9 cellular contexts compared by ENCODE assay signal in the genomic region with DNA sequence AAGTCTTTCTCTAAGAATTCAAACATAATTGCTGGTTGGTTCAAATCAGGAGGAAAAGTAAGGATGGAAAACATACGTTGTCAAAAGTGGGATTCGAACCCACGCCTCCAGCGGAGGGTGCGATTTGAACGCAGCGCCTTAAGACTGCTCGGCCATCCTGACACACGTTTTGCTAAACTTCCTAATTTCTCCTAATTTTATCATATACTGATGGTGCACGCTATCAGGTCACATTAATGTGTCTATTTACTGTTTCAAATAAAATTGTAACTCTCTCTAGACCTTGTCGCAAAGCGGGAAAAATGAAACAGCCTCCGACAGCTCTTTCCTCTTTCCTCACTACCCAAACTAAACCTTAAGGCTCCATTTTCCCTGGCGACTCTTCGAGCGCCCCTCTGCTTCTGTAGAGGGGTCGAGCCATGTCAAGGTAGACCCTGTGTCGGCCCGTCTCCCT. TPM values are rescaled to one million over a fixed set of nuclear protein-coding genes. Genes with fewer than 3 reads are reported as not detected.
A peak's percentile ranks its signal among the peaks of the same experiment; 100 is the strongest.
DNase-seq lines count a peak whose midpoint lies in the region; ATAC-seq, FAIRE-seq and TF ChIP-seq lines count a peak whose summit lies in the region.
"Not testable (repeated sequence)": the region's sequence is repeated elsewhere in the genome, so short reads cannot be mapped to it uniquely, and the experiment has no call there.
"Had no signal": no experiment of that assay in that cellular context is flagged by ENCODE, and none has a peak within 500 bp of the region (broad histone marks: within the 10 kb centered on the region; RNA-seq: fewer than 3 reads in every experiment).

No MANE protein-coding gene starts in this region.

- H3K36me3 Mint-ChIP-seq in T-cell, result not testable (repeated sequence)

- CTCF ChIA-PET in T-cell (lab: Charles Lee), result interaction anchor here (0.6 to 0.7 kb wide), 2 partner anchors 31 to 70 kb away, joined by 3 to 4 read pairs; no protein-coding TSS in a partner anchor

- H3K4me3 ChIP-seq in astrocyte of the spinal cord (ENCODE audit: low read depth, low read length), result peak overlapping the region; percentile 54

- peaks cover 5 to 20% (median 20%) of the 10 kb centered on the region in 3 donors for H3K4me1 Mint-ChIP-seq in T-cell

- H3K27me3 Mint-ChIP-seq in T-cell, result not testable (repeated sequence)

- peak; percentile 52 for DNase-seq in NCI-H1092 treated with DMSO at 0.1 percent for 48 hours (lab: John Stamatoyannopoulos, UW)
- DNase-seq in T-cell, result peak in 6 of 34 experiments; percentile 4 to 25 (median 15)
- DNase-seq in astrocyte of the spinal cord (ENCODE audit: low read depth, low spot score), result peak; percentile 63
- DNase-seq in frontal cortex (ENCODE audit: low spot score in 2 of 2), result peak; percentile 27 to 43
- peak; percentile 44 for DNase-seq in midbrain (lab: John Stamatoyannopoulos, UW)
- peak; percentile 39 for DNase-seq in stimulated activated CD4-positive, alpha-beta T cell treated with anti-CD3 and anti-CD28 coated beads, Interleukin-4, amount 100 ng/mL, for 24 hours

- peak overlapping the region; percentile 27 for H3K27ac ChIP-seq in C4-2B

- peak overlapping the region; percentile 88 to 97 (median 92) for H3K4me3 Mint-ChIP-seq in T-cell

- peak overlapping the region; percentile 86 to 94 for H3K27ac Mint-ChIP-seq in T-cell

- TF ChIP-seq CTCF in C4-2B (conservative IDR thresholded peaks at IDR 0.05); astrocyte of the spinal cord (IDR thresholded peaks at IDR 0.05; ENCODE audit: low read depth, low read length): not testable (repeated sequence)

- in situ Hi-C loops in astrocyte of the spinal cord (cut with HindIII; ENCODE audit: low sequenced_read_pairs), result not testable (repeated sequence)

- ATAC-seq in GM21825 (IDR thresholded peaks at IDR 0.05; ENCODE audit: unreplicated experiment) (peak; percentile 1), T-cell (replicated peaks in 1 of 4) (peak in 2 of 4 experiments; percentile 16 to 22)

- POLR2A ChIA-PET in T-cell (lab: Charles Lee), result not testable (repeated sequence)

- not testable (repeated sequence) for H3K9me3 Mint-ChIP-seq in T-cell

- FAIRE-seq in frontal cortex (lab: Jason Lieb, UNC), result not testable (repeated sequence)

RNA-seq across cellular contexts. Expression of gene FCGR3B, which starts 19.1 kb away (rescaled TPM):
- total RNA-seq in T-cell (under 1 TPM in 3 of 5 donors, not detected in 2; 0.42 to 0.88 (median 0.60) TPM), frontal cortex (0.82 TPM)
- total RNA-seq: H4 had no signal

RNA-seq across cellular contexts. Expression of gene FCGR2B, which starts 51.0 kb away (rescaled TPM):
- total RNA-seq in T-cell (1 to 10 TPM in 4 of 5 donors, under 1 TPM in 1; 0.80 to 3.9 (median 1.7) TPM), frontal cortex (0.41 TPM)
- total RNA-seq: H4 had no signal
